1 cellular context compared by ENCODE assay signal in genomic region chr1:172704446-172705176, GRCh38.
TF ChIP-seq lines count a peak whose summit lies in the region.

No MANE protein-coding gene starts in this region.

TF ChIP-seq in GM23338, 12 proteins besides CTCF, POLR2A, EP300 and RAD21 (continued from another document):
- TF ChIP-seq ZNF462 (CRISPR knock-in tag; IDR thresholded peaks at IDR 0.05) (no peak), ZNF114 (CRISPR knock-in tag; IDR thresholded peaks at IDR 0.05) (no peak), ZNF331 (CRISPR knock-in tag; IDR thresholded peaks at IDR 0.05; ENCODE audit: low read depth) (no peak)
- TF ChIP-seq, protein P1, sequence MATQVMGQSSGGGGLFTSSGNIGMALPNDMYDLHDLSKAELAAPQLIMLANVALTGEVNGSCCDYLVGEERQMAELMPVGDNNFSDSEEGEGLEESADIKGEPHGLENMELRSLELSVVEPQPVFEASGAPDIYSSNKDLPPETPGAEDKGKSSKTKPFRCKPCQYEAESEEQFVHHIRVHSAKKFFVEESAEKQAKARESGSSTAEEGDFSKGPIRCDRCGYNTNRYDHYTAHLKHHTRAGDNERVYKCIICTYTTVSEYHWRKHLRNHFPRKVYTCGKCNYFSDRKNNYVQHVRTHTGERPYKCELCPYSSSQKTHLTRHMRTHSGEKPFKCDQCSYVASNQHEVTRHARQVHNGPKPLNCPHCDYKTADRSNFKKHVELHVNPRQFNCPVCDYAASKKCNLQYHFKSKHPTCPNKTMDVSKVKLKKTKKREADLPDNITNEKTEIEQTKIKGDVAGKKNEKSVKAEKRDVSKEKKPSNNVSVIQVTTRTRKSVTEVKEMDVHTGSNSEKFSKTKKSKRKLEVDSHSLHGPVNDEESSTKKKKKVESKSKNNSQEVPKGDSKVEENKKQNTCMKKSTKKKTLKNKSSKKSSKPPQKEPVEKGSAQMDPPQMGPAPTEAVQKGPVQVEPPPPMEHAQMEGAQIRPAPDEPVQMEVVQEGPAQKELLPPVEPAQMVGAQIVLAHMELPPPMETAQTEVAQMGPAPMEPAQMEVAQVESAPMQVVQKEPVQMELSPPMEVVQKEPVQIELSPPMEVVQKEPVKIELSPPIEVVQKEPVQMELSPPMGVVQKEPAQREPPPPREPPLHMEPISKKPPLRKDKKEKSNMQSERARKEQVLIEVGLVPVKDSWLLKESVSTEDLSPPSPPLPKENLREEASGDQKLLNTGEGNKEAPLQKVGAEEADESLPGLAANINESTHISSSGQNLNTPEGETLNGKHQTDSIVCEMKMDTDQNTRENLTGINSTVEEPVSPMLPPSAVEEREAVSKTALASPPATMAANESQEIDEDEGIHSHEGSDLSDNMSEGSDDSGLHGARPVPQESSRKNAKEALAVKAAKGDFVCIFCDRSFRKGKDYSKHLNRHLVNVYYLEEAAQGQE (IDR thresholded peaks at IDR 0.05; ENCODE audit: unreplicated experiment): no peak
